ENCODE assay signal across 1 cellular context in the genomic region with DNA sequence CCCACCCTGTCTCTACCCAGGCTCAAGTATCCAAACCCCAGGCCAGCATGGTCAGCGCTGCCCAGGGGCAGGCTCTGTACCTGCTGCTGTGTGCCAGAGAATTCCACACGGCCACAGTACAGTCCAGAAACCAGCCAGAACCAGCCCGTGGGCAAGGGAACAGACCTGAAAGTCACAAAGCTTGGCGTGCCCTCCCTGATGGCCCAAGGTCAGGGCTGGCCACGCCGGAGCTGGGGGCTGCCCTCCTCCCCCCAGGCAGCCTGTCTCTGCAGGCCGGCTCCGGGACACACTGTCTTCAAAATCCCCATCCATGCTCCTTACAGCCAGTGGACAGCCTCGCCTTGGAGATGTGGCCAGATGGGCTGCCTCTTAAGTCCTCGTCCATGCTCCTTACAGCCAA.
TF ChIP-seq lines count a peak whose summit lies in the region.

No MANE protein-coding gene starts in this region.

TF ChIP-seq in endothelial cell of umbilical vein, 7 proteins besides CTCF, POLR2A, EP300 and RAD21:
- TF ChIP-seq, protein P1, sequence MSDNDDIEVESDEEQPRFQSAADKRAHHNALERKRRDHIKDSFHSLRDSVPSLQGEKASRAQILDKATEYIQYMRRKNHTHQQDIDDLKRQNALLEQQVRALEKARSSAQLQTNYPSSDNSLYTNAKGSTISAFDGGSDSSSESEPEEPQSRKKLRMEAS (IDR thresholded peaks at IDR 0.05; ENCODE audit: insufficient read depth, insufficient read length): no peak
- no peak for TF ChIP-seq MYC (IDR thresholded peaks at IDR 0.05; ENCODE audit: low read depth, low read length)
- TF ChIP-seq FOS (IDR thresholded peaks at IDR 0.05; ENCODE audit: borderline replicate concordance, insufficient read depth, low read length): no peak
